1 cellular context compared by ENCODE assay signal in genomic region chr4:138398297-138398696, GRCh38.
TF ChIP-seq lines count a peak whose summit lies in the region.

No MANE protein-coding gene starts in this region.

TF ChIP-seq in GM23338, 12 proteins besides CTCF, POLR2A, EP300 and RAD21 (continued from another document):
- TF ChIP-seq ZNF331 (CRISPR knock-in tag; IDR thresholded peaks at IDR 0.05; ENCODE audit: low read depth) (0 out of 2 replicates have a peak, but pooled peaks have one; percentile 9), POLR2AphosphoS5 (IDR thresholded peaks at IDR 0.05; ENCODE audit: low read depth) (no peak), REST (IDR thresholded peaks at IDR 0.05; ENCODE audit: unreplicated experiment) (no peak), ZNF114 (CRISPR knock-in tag; IDR thresholded peaks at IDR 0.05) (peak; percentile 42; the same call in 1 of the 2 replicates), EZH2phosphoT487 (IDR thresholded peaks at IDR 0.05; ENCODE audit: unreplicated experiment) (no peak), NANOG (IDR thresholded peaks at IDR 0.05; ENCODE audit: borderline replicate concordance) (peak; percentile 54)
